Comparison of ENCODE assay signal across 1 cellular context in the genomic region with DNA sequence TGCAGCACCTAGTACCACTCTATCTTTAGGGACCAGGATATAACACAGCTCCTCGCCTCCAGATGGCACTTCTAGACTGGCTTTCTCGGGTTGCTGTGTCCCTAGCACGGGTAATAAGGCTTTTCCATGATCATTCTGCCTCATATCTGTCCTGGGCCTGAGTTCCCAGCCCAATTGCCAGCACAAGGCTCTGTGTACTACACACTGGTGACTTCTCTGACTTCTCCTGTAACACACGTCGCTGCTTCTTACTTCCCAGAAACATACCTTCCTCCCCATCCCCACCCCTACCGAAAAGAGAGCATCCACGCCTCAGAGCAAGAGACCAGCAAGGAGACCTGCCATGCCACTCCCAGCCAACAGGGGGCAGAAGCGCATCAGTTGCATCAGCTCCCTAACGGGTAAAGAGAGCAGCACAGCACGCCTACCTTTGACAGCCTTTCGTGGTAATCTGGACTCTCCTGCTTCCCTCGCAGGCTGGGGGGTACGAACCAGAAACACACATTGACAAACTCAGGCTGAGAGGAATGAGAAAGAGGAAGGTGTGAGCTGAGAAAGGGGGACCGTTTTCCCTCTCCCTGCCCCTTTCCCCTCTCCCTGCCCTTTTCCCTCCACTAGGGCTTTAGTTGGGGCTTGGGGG.
TF ChIP-seq lines count a peak whose summit lies in the region.

No MANE protein-coding gene starts in this region.

TF ChIP-seq in K562, 482 proteins besides CTCF, POLR2A, EP300 and RAD21 (continued from another document and continues in another):
- no peak for TF ChIP-seq PCBP1 (IDR thresholded peaks at IDR 0.05; ENCODE audit: low read depth, low read length, poor library complexity, severe bottlenecking)
- no peak for TF ChIP-seq TSC22D4 (tag; IDR thresholded peaks at IDR 0.05)
- TF ChIP-seq, protein P1, sequence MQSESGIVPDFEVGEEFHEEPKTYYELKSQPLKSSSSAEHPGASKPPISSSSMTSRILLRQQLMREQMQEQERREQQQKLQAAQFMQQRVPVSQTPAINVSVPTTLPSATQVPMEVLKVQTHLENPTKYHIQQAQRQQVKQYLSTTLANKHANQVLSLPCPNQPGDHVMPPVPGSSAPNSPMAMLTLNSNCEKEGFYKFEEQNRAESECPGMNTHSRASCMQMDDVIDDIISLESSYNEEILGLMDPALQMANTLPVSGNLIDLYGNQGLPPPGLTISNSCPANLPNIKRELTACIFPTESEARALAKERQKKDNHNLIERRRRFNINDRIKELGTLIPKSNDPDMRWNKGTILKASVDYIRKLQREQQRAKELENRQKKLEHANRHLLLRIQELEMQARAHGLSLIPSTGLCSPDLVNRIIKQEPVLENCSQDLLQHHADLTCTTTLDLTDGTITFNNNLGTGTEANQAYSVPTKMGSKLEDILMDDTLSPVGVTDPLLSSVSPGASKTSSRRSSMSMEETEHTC (IDR thresholded peaks at IDR 0.05): no peak
- peak; percentile 71; the same call in 1 of the 2 replicates for TF ChIP-seq ZSCAN32 (CRISPR knock-in tag; IDR thresholded peaks at IDR 0.05)
- peak; percentile 59; the same call in 1 of the 2 replicates for TF ChIP-seq ATF7 (IDR thresholded peaks at IDR 0.05)
- TF ChIP-seq CEBPB (tag; IDR thresholded peaks at IDR 0.05): peak; percentile 84
- TF ChIP-seq XRCC4 (IDR thresholded peaks at IDR 0.05; ENCODE audit: extremely low read depth, insufficient read depth, insufficient read length): no peak
- TF ChIP-seq, protein P2, sequence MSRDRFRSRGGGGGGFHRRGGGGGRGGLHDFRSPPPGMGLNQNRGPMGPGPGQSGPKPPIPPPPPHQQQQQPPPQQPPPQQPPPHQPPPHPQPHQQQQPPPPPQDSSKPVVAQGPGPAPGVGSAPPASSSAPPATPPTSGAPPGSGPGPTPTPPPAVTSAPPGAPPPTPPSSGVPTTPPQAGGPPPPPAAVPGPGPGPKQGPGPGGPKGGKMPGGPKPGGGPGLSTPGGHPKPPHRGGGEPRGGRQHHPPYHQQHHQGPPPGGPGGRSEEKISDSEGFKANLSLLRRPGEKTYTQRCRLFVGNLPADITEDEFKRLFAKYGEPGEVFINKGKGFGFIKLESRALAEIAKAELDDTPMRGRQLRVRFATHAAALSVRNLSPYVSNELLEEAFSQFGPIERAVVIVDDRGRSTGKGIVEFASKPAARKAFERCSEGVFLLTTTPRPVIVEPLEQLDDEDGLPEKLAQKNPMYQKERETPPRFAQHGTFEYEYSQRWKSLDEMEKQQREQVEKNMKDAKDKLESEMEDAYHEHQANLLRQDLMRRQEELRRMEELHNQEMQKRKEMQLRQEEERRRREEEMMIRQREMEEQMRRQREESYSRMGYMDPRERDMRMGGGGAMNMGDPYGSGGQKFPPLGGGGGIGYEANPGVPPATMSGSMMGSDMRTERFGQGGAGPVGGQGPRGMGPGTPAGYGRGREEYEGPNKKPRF (IDR thresholded peaks at IDR 0.05; ENCODE audit: low read depth, low read length): no peak
- TF ChIP-seq MECOM (CRISPR knock-in tag; IDR thresholded peaks at IDR 0.05): no peak
- no peak for TF ChIP-seq TAF15 (IDR thresholded peaks at IDR 0.05; ENCODE audit: low read depth, low read length)
- TF ChIP-seq RAD51 (IDR thresholded peaks at IDR 0.05; ENCODE audit: borderline replicate concordance, low read depth): no peak
- TF ChIP-seq, protein P3, sequence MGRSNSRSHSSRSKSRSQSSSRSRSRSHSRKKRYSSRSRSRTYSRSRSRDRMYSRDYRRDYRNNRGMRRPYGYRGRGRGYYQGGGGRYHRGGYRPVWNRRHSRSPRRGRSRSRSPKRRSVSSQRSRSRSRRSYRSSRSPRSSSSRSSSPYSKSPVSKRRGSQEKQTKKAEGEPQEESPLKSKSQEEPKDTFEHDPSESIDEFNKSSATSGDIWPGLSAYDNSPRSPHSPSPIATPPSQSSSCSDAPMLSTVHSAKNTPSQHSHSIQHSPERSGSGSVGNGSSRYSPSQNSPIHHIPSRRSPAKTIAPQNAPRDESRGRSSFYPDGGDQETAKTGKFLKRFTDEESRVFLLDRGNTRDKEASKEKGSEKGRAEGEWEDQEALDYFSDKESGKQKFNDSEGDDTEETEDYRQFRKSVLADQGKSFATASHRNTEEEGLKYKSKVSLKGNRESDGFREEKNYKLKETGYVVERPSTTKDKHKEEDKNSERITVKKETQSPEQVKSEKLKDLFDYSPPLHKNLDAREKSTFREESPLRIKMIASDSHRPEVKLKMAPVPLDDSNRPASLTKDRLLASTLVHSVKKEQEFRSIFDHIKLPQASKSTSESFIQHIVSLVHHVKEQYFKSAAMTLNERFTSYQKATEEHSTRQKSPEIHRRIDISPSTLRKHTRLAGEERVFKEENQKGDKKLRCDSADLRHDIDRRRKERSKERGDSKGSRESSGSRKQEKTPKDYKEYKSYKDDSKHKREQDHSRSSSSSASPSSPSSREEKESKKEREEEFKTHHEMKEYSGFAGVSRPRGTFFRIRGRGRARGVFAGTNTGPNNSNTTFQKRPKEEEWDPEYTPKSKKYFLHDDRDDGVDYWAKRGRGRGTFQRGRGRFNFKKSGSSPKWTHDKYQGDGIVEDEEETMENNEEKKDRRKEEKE (IDR thresholded peaks at IDR 0.05; ENCODE audit: borderline replicate concordance in 1 of 2, control insufficient read depth in 1 of 2, low read depth in 2 of 2, low read length in 1 of 2): no peak
- 0 out of 2 replicates have a peak, but pooled peaks have one; percentile 27 for TF ChIP-seq MEF2D (tag; conservative IDR thresholded peaks at IDR 0.05; ENCODE audit: low read depth)
- no peak for TF ChIP-seq ZNF778 (CRISPR knock-in tag; IDR thresholded peaks at IDR 0.05)
- no peak for TF ChIP-seq ILF3 (IDR thresholded peaks at IDR 0.05; ENCODE audit: borderline replicate concordance)
- TF ChIP-seq, protein P4, sequence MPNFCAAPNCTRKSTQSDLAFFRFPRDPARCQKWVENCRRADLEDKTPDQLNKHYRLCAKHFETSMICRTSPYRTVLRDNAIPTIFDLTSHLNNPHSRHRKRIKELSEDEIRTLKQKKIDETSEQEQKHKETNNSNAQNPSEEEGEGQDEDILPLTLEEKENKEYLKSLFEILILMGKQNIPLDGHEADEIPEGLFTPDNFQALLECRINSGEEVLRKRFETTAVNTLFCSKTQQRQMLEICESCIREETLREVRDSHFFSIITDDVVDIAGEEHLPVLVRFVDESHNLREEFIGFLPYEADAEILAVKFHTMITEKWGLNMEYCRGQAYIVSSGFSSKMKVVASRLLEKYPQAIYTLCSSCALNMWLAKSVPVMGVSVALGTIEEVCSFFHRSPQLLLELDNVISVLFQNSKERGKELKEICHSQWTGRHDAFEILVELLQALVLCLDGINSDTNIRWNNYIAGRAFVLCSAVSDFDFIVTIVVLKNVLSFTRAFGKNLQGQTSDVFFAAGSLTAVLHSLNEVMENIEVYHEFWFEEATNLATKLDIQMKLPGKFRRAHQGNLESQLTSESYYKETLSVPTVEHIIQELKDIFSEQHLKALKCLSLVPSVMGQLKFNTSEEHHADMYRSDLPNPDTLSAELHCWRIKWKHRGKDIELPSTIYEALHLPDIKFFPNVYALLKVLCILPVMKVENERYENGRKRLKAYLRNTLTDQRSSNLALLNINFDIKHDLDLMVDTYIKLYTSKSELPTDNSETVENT (CRISPR knock-in tag; IDR thresholded peaks at IDR 0.05): no peak
- no peak for TF ChIP-seq ZNF311 (CRISPR knock-in tag; IDR thresholded peaks at IDR 0.05)
- peak; percentile 34 to 60; a peak in 2 of 4 replicates for TF ChIP-seq FOXK2 (conservative IDR thresholded peaks at IDR 0.05 in 1 of 2, IDR thresholded peaks at IDR 0.05 in 1 of 2; ENCODE audit: low read depth in 2 of 2)
- TF ChIP-seq ZNF316 (IDR thresholded peaks at IDR 0.05): no peak
- TF ChIP-seq, protein P5, sequence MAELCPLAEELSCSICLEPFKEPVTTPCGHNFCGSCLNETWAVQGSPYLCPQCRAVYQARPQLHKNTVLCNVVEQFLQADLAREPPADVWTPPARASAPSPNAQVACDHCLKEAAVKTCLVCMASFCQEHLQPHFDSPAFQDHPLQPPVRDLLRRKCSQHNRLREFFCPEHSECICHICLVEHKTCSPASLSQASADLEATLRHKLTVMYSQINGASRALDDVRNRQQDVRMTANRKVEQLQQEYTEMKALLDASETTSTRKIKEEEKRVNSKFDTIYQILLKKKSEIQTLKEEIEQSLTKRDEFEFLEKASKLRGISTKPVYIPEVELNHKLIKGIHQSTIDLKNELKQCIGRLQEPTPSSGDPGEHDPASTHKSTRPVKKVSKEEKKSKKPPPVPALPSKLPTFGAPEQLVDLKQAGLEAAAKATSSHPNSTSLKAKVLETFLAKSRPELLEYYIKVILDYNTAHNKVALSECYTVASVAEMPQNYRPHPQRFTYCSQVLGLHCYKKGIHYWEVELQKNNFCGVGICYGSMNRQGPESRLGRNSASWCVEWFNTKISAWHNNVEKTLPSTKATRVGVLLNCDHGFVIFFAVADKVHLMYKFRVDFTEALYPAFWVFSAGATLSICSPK (IDR thresholded peaks at IDR 0.05; ENCODE audit: borderline replicate concordance): no peak
- no peak for TF ChIP-seq NR3C1 (CRISPR knock-in tag; IDR thresholded peaks at IDR 0.05)
- no peak for TF ChIP-seq CHD1 (IDR thresholded peaks at IDR 0.05; ENCODE audit: low read length)
- no peak for TF ChIP-seq ZBED1 (IDR thresholded peaks at IDR 0.05)
- TF ChIP-seq, protein P6, sequence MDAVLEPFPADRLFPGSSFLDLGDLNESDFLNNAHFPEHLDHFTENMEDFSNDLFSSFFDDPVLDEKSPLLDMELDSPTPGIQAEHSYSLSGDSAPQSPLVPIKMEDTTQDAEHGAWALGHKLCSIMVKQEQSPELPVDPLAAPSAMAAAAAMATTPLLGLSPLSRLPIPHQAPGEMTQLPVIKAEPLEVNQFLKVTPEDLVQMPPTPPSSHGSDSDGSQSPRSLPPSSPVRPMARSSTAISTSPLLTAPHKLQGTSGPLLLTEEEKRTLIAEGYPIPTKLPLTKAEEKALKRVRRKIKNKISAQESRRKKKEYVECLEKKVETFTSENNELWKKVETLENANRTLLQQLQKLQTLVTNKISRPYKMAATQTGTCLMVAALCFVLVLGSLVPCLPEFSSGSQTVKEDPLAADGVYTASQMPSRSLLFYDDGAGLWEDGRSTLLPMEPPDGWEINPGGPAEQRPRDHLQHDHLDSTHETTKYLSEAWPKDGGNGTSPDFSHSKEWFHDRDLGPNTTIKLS (IDR thresholded peaks at IDR 0.05; ENCODE audit: borderline replicate concordance, low read depth): peak; percentile 39; the same call in 1 of the 2 replicates
- TF ChIP-seq ZKSCAN8 (CRISPR knock-in tag; IDR thresholded peaks at IDR 0.05): no peak
- TF ChIP-seq HMG20A (CRISPR knock-in tag; conservative IDR thresholded peaks at IDR 0.05): no peak
- TF ChIP-seq, protein P7, sequence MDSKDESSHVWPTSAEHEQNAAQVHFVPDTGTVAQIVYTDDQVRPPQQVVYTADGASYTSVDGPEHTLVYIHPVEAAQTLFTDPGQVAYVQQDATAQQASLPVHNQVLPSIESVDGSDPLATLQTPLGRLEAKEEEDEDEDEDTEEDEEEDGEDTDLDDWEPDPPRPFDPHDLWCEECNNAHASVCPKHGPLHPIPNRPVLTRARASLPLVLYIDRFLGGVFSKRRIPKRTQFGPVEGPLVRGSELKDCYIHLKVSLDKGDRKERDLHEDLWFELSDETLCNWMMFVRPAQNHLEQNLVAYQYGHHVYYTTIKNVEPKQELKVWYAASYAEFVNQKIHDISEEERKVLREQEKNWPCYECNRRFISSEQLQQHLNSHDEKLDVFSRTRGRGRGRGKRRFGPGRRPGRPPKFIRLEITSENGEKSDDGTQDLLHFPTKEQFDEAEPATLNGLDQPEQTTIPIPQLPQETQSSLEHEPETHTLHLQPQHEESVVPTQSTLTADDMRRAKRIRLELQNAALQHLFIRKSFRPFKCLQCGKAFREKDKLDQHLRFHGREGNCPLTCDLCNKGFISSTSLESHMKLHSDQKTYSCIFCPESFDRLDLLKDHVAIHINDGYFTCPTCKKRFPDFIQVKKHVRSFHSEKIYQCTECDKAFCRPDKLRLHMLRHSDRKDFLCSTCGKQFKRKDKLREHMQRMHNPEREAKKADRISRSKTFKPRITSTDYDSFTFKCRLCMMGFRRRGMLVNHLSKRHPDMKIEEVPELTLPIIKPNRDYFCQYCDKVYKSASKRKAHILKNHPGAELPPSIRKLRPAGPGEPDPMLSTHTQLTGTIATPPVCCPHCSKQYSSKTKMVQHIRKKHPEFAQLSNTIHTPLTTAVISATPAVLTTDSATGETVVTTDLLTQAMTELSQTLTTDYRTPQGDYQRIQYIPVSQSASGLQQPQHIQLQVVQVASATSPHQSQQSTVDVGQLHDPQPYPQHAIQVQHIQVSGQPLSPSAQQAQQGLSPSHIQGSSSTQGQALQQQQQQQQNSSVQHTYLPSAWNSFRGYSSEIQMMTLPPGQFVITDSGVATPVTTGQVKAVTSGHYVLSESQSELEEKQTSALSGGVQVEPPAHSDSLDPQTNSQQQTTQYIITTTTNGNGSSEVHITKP (IDR thresholded peaks at IDR 0.05; ENCODE audit: partially characterized antibody): peak; percentile 79
- no peak for TF ChIP-seq MCM5 (IDR thresholded peaks at IDR 0.05; ENCODE audit: low read depth)
- TF ChIP-seq ZNF134 (CRISPR knock-in tag; conservative IDR thresholded peaks at IDR 0.05): no peak
